In genomic region chr9:93466416-93467061, GRCh38 we compare ENCODE assay signal across 1 cellular context.
TF ChIP-seq lines count a peak whose summit lies in the region.

No MANE protein-coding gene starts in this region.

TF ChIP-seq in A549, 52 proteins besides CTCF, POLR2A, EP300 and RAD21 (continued from another document):
- no peak for TF ChIP-seq USF2 (IDR thresholded peaks at IDR 0.05)
- TF ChIP-seq TFCP2L1 (CRISPR knock-in tag; IDR thresholded peaks at IDR 0.05): no peak
- TF ChIP-seq MAZ (IDR thresholded peaks at IDR 0.05; ENCODE audit: borderline replicate concordance, low read depth, low read length): no peak
- TF ChIP-seq NR3C1 (IDR thresholded peaks at IDR 0.05): no peak
- TF ChIP-seq HES2 (IDR thresholded peaks at IDR 0.05): no peak
- no peak for TF ChIP-seq KDM1A (IDR thresholded peaks at IDR 0.05; ENCODE audit: low read depth)
- TF ChIP-seq BHLHE40 (IDR thresholded peaks at IDR 0.05; ENCODE audit: low read depth, low read length): no peak
- TF ChIP-seq JUN (IDR thresholded peaks at IDR 0.05): no peak
- no peak for TF ChIP-seq ZNF302 (CRISPR knock-in tag; IDR thresholded peaks at IDR 0.05)
- no peak for TF ChIP-seq ZSCAN20 (CRISPR knock-in tag; IDR thresholded peaks at IDR 0.05)
- TF ChIP-seq FOSL2 (IDR thresholded peaks at IDR 0.05): no peak
- TF ChIP-seq FOSL2 (CRISPR knock-in tag; IDR thresholded peaks at IDR 0.05): no peak
- no peak for TF ChIP-seq RCOR1 (IDR thresholded peaks at IDR 0.05; ENCODE audit: low read depth, low read length)
